In genomic region chr17:80598813-80599545, GRCh38 we compare ENCODE assay signal across 1 cellular context.
TF ChIP-seq lines count a peak whose summit lies in the region.

No MANE protein-coding gene starts in this region.

TF ChIP-seq in GM12878, 131 proteins besides CTCF, POLR2A, EP300 and RAD21:
- TF ChIP-seq TCF3 (IDR thresholded peaks at IDR 0.05; ENCODE audit: borderline replicate concordance, insufficient read depth, low read depth, low read length) (no peak), MEF2B (IDR thresholded peaks at IDR 0.05; ENCODE audit: partially characterized antibody, poor library complexity, severe bottlenecking) (no peak), STAT3 (IDR thresholded peaks at IDR 0.05; ENCODE audit: low read depth, low read length) (no peak), BACH1 (IDR thresholded peaks at IDR 0.05; ENCODE audit: borderline replicate concordance) (no peak), RCOR1 (conservative IDR thresholded peaks at IDR 0.05; ENCODE audit: low read depth, low read length) (no peak)
